In genomic region chr19:4972509-4973230, GRCh38 we compare ENCODE assay signal across 1 cellular context.
TF ChIP-seq lines count a peak whose summit lies in the region.

No MANE protein-coding gene starts in this region.

TF ChIP-seq in liver, 16 proteins besides CTCF, POLR2A, EP300 and RAD21 (continued from another document):
- TF ChIP-seq, protein P1, sequence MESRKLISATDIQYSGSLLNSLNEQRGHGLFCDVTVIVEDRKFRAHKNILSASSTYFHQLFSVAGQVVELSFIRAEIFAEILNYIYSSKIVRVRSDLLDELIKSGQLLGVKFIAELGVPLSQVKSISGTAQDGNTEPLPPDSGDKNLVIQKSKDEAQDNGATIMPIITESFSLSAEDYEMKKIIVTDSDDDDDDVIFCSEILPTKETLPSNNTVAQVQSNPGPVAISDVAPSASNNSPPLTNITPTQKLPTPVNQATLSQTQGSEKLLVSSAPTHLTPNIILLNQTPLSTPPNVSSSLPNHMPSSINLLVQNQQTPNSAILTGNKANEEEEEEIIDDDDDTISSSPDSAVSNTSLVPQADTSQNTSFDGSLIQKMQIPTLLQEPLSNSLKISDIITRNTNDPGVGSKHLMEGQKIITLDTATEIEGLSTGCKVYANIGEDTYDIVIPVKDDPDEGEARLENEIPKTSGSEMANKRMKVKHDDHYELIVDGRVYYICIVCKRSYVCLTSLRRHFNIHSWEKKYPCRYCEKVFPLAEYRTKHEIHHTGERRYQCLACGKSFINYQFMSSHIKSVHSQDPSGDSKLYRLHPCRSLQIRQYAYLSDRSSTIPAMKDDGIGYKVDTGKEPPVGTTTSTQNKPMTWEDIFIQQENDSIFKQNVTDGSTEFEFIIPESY (IDR thresholded peaks at IDR 0.05) = no peak
- no peak for TF ChIP-seq GABPA (IDR thresholded peaks at IDR 0.05 in 1 of 2, conservative IDR thresholded peaks at IDR 0.05 in 1 of 2)
